30 cellular contexts compared by ENCODE assay signal in the genomic region with DNA sequence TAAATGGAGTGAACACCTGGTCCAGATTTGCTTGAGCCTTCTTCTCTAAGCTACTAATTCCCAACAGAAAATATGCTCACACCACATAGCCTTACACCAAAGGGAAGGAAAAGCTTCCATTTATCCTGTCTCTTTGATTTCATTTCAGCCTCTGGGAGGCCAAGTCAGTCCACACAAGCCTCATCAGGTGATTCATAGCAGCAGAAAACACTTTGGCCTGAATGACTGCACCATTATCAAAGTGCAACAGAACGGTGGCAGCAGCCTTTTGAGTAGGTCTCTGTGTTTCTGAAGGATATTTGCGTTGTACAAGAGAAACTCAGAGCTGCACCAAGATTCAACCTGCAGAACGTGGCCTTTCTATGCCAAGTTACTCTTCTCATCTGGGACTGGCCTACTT.
"Had no signal": no experiment of that assay in that cellular context is flagged by ENCODE, and none has a peak within 500 bp of the region (broad histone marks: within the 10 kb centered on the region; RNA-seq: fewer than 3 reads in every experiment).

No MANE protein-coding gene starts in this region.

- H3K9me3 ChIP-seq: left lung, prostate gland, thoracic aorta, upper lobe of right lung had no signal

- H3K27ac Mint-ChIP-seq: nephron; stimulated activated naive B cell treated with anti-CD40 and anti-IgM and Interleukin-4, amounts not matched to agents 10 μg/mL and 1 μg/mL and 100 μg/mL, for 72 hours had no signal

- H3K27ac ChIP-seq: hepatocyte, left lung, lower lobe of right lung, pancreas, prostate gland, skin epidermis, spleen, stomach, thoracic aorta, tibial artery, upper lobe of right lung had no signal

- H3K79me2 ChIP-seq: hepatocyte had no signal

- DNase-seq: kidney; left colon; left lung; lower lobe of right lung; mammary epithelial cell; mesenchymal stem cell; naive thymus-derived CD8-positive, alpha-beta T cell; nucleus accumbens; pancreas; posterior cingulate gyrus; retina; right cardiac atrium; spleen; stimulated activated CD4-positive, alpha-beta T cell treated with anti-CD3 and anti-CD28 coated beads, Interleukin-1b, Interleukin-23, amount 100 ng/mL, for 48 hours; stimulated activated CD4-positive, alpha-beta T cell treated with anti-CD3 and anti-CD28 coated beads, Interleukin-2, amount 100 ng/mL, for 48 hours; stimulated activated CD4-positive, alpha-beta T cell treated with anti-CD3 and anti-CD28 coated beads, Interleukin-4, amount 100 ng/mL, for 4 hours; stimulated activated CD8-positive, alpha-beta memory T cell treated with anti-CD3 and anti-CD28 coated beads, Interleukin-4, amount 100 ng/mL, for 48 hours; stimulated activated naive B cell treated with anti-CD40 and anti-IgM and Interleukin-4, amounts not matched to agents 10 μg/mL and 1 μg/mL and 100 μg/mL, for 72 hours; stimulated activated naive CD8-positive, alpha-beta T cell treated with anti-CD3 and anti-CD28 coated beads, Interleukin-15, Interleukin-2, amounts not matched to agents 100 U/mL and 50 U/mL, for 24 hours; stomach; tibial artery; trophoblast cell; upper lobe of right lung had no signal

- H3K4me3 Mint-ChIP-seq: naive thymus-derived CD8-positive, alpha-beta T cell; nephron; neural crest cell; stimulated activated naive B cell treated with anti-CD40 and anti-IgM and Interleukin-4, amounts not matched to agents 10 μg/mL and 1 μg/mL and 100 μg/mL, for 72 hours had no signal

- H3K9me3 Mint-ChIP-seq: stimulated activated naive B cell treated with anti-CD40 and anti-IgM and Interleukin-4, amounts not matched to agents 10 μg/mL and 1 μg/mL and 100 μg/mL, for 72 hours had no signal

- H3K27me3 Mint-ChIP-seq: naive thymus-derived CD8-positive, alpha-beta T cell had no signal

- H3K36me3 Mint-ChIP-seq: naive thymus-derived CD8-positive, alpha-beta T cell; stimulated activated naive B cell treated with anti-CD40 and anti-IgM and Interleukin-4, amounts not matched to agents 10 μg/mL and 1 μg/mL and 100 μg/mL, for 72 hours had no signal

- H3K4me1 Mint-ChIP-seq: nephron, neural crest cell had no signal

- H3K4me3 ChIP-seq: hepatocyte, left lung, lower lobe of right lung, pancreas, prostate gland, skin epidermis, spleen, stomach, thoracic aorta, tibial artery, upper lobe of right lung had no signal

- H3K27me3 ChIP-seq: hepatocyte, left lung, pancreas, spleen, stomach, tibial artery, upper lobe of right lung had no signal

- H3K4me2 ChIP-seq: hepatocyte had no signal

- H3K4me1 ChIP-seq: lower lobe of right lung, prostate gland, stomach, tibial artery, upper lobe of right lung had no signal

- H2AFZ ChIP-seq: hepatocyte had no signal

- H3K36me3 ChIP-seq: left lung, lower lobe of right lung, pancreas, prostate gland, spleen, stomach, thoracic aorta, tibial artery, upper lobe of right lung had no signal

- ATAC-seq: left colon; left lung; lower lobe of right lung; naive thymus-derived CD8-positive, alpha-beta T cell; pancreas; right cardiac atrium; sciatic nerve; stimulated activated naive B cell treated with anti-CD40 and anti-IgM and Interleukin-4, amounts not matched to agents 10 μg/mL and 1 μg/mL and 100 μg/mL, for 72 hours; stimulated activated naive CD8-positive, alpha-beta T cell treated with anti-CD3 and anti-CD28 coated beads, Interleukin-15, Interleukin-2, amounts not matched to agents 100 U/mL and 50 U/mL, for 24 hours; upper lobe of right lung had no signal
